In genomic region chrX:118026631-118027030, GRCh38 we compare ENCODE assay signal across 35 cellular contexts.
"Had no signal": no experiment of that assay in that cellular context is flagged by ENCODE, and none has a peak within 500 bp of the region (broad histone marks: within the 10 kb centered on the region; RNA-seq: fewer than 3 reads in every experiment).

No MANE protein-coding gene starts in this region.

- H3K9me3 Mint-ChIP-seq: activated CD4-positive, alpha-beta memory T cell treated with anti-CD3 and anti-CD28 coated beads for 36 hours; activated naive CD4-positive, alpha-beta T cell treated with anti-CD3 and anti-CD28 coated beads for 36 hours; activated naive CD4-positive, alpha-beta T cell treated with anti-CD3 and anti-CD28 coated beads, Interleukin-2, amount 50 U/mL, for 72 hours; activated T-cell treated with anti-CD3 and anti-CD28 coated beads, Interleukin-2, amount 50 U/mL, for 4 hours; activated T-helper 1 cell treated with anti-CD3 and anti-CD28 coated beads, Interleukin-12 subunit alpha, Interleukin-12 subunit beta, Interleukin-2, Interleukin-4 antibody, amounts not matched to agents 30 ng/mL and 10 ng/mL and 1 ng/mL, durations not matched to agents 14 hours and 24 hours and 36 hours; T-helper 2 cell treated with Interferon-gamma antibody and Interleukin-4, amounts not matched to agents 5 μg/mL and 100 μg/mL, for 36 hours had no signal

- H3K36me3 ChIP-seq: Peyer's patch, SJSA1 had no signal

- H3K4me1 Mint-ChIP-seq: brain had no signal

- H3K27ac ChIP-seq: Peyer's patch, SJSA1 had no signal

- FAIRE-seq: bronchial epithelial cell, TTC549 had no signal

- H3K9me3 ChIP-seq: Peyer's patch, SJSA1, SK-N-SH had no signal

- ATAC-seq: activated CD4-positive, CD25-positive, alpha-beta regulatory T cell treated with anti-CD3 and anti-CD28 coated beads, Interleukin-2, amount 50 U/mL, for 24 hours; activated naive CD4-positive, alpha-beta T cell treated with anti-CD3 and anti-CD28 coated beads, Interleukin-2, amount 50 U/mL, for 72 hours; activated T-cell treated with anti-CD3 and anti-CD28 coated beads, Interleukin-2, amount 50 U/mL, for 4 hours; PC-3 had no signal

- H3K36me3 Mint-ChIP-seq: activated CD4-positive, alpha-beta memory T cell treated with anti-CD3 and anti-CD28 coated beads for 36 hours; activated naive CD4-positive, alpha-beta T cell treated with anti-CD3 and anti-CD28 coated beads, Interleukin-2, amount 50 U/mL, for 72 hours had no signal

- H3K27ac Mint-ChIP-seq: activated CD4-positive, alpha-beta memory T cell treated with anti-CD3 and anti-CD28 coated beads for 36 hours; activated naive CD4-positive, alpha-beta T cell treated with anti-CD3 and anti-CD28 coated beads for 36 hours; activated naive CD4-positive, alpha-beta T cell treated with anti-CD3 and anti-CD28 coated beads, Interleukin-2, amount 50 U/mL, for 72 hours; activated T-helper 1 cell treated with anti-CD3 and anti-CD28 coated beads, Interleukin-12 subunit alpha, Interleukin-12 subunit beta, Interleukin-2, Interleukin-4 antibody, amounts not matched to agents 30 ng/mL and 10 ng/mL and 1 ng/mL, durations not matched to agents 14 hours and 24 hours and 36 hours; brain; T-helper 1 cell treated with Interleukin-12 subunit alpha and Interleukin-12 subunit beta and Interleukin-4 antibody, amounts not matched to agents 30 μg/mL and 1 μg/mL, for 36 hours; T-helper 2 cell treated with Interferon-gamma antibody and Interleukin-4, amounts not matched to agents 5 μg/mL and 100 μg/mL, for 36 hours had no signal

- H3K27me3 Mint-ChIP-seq: activated CD4-positive, alpha-beta memory T cell treated with anti-CD3 and anti-CD28 coated beads for 36 hours; brain had no signal

- H3K4me1 ChIP-seq: Peyer's patch had no signal

- H3K4me3 Mint-ChIP-seq: activated CD4-positive, alpha-beta memory T cell treated with anti-CD3 and anti-CD28 coated beads for 36 hours; activated naive CD4-positive, alpha-beta T cell treated with anti-CD3 and anti-CD28 coated beads for 36 hours; activated T-cell treated with anti-CD3 and anti-CD28 coated beads, Interleukin-2, amount 50 U/mL, for 4 hours; activated T-helper 1 cell treated with anti-CD3 and anti-CD28 coated beads, Interleukin-12 subunit alpha, Interleukin-12 subunit beta, Interleukin-2, Interleukin-4 antibody, amounts not matched to agents 30 ng/mL and 10 ng/mL and 1 ng/mL, durations not matched to agents 14 hours and 24 hours and 36 hours; brain; T-helper 1 cell treated with Interleukin-12 subunit alpha and Interleukin-12 subunit beta and Interleukin-4 antibody, amounts not matched to agents 30 μg/mL and 1 μg/mL, for 36 hours; T-helper 2 cell treated with Interferon-gamma antibody and Interleukin-4, amounts not matched to agents 5 μg/mL and 100 μg/mL, for 36 hours had no signal

- H3K4me3 ChIP-seq: Peyer's patch, SJSA1 had no signal

- DNase-seq: activated CD4-positive, alpha-beta memory T cell treated with anti-CD3 and anti-CD28 coated beads for 36 hours; activated CD4-positive, alpha-beta T cell treated with anti-CD3 and anti-CD28 coated beads for 4 hours; activated CD4-positive, alpha-beta T cell treated with anti-CD3 and anti-CD28 coated beads, Interleukin-2, amount 50 U/mL, for 1 hour; activated CD8-positive, alpha-beta memory T cell treated with anti-CD3 and anti-CD28 coated beads, Interleukin-2, amount 50 U/mL, for 4 hours; activated gamma-delta T cell treated with Interleukin-2 at 50 U/mL for 16 hours; activated naive CD4-positive, alpha-beta T cell treated with anti-CD3 and anti-CD28 coated beads for 36 hours; activated T-cell treated with anti-CD3 and anti-CD28 coated beads for 4 hours; activated T-cell treated with anti-CD3 and anti-CD28 coated beads, Interleukin-2, amount 50 U/mL, for 4 hours; anterior cingulate cortex; caudate nucleus; NCI-H1092 treated with DMSO at 0.1 percent for 48 hours; NCI-H1417; NCI-H146; NCI-H187; NCI-H2029 treated with DMSO at 0.1 percent for 48 hours; NCI-H2107; NCI-H2171; NCI-H510A; NCI-H526; NCI-H748 treated with DMSO at 0.1 percent for 48 hours; NK-92 treated with Interleukin-12 subunit alpha and Interleukin-12 subunit beta, amount 100 ng/mL, for 24 hours; PC-3; Peyer's patch; RPMI8226; SHP77 treated with DMSO at 0.1 percent for 48 hours; SK-N-SH had no signal

- H3K27me3 ChIP-seq: Peyer's patch, SJSA1 had no signal
